ENCODE assay signal across 9 cellular contexts in the genomic region with DNA sequence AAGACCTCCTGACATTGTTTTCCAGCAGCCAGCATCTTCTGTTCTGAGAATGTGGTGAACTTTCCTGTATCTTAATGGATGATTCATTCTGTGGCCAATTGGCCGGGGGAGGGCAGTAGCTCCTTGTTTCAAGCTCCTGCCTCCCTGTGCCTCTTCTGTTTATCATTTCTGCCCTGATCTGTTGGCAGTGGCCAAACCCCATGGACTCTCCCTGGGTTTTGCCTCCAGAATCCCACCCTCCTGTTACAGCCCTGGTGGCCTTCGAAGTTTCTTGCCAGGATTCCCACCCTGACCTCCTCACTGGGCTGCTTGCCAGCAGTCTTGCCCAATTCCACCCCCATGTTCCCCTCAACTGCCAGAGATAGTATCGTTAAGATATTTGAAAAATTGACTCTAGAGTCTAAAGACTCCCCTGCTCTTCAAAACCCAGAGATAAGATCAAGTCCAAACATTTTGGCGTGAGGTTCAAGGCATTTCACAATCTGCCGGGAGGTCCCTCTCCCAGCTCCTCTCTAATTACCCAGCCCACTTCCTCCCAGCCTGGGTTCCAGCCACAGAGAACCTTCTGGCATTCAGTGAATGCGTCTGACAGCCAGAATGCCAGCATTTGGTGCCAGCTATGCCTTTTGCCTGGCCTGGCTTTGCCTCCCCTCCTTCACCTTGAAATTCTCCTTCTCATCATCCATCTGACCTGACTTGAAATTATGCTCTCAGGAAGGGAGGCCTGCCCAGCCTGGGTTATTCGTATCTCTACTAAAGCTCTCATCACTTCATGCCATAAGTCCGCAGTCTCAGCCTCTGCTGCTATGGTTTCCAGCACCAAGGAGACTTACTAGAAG. TPM values are rescaled to one million over a fixed set of nuclear protein-coding genes. Genes with fewer than 3 reads are reported as not detected.
DNase-seq lines count a peak whose midpoint lies in the region; ATAC-seq and TF ChIP-seq lines count a peak whose summit lies in the region.
"Had no signal": no experiment of that assay in that cellular context is flagged by ENCODE, and none has a peak within 500 bp of the region (broad histone marks: within the 10 kb centered on the region; RNA-seq: fewer than 3 reads in every experiment).

No MANE protein-coding gene starts in this region.

- no peaks in the 10 kb centered on the region for H3K9me3 Mint-ChIP-seq in activated CD4-positive, alpha-beta memory T cell treated with anti-CD3 and anti-CD28 coated beads for 36 hours
- H3K9me3 Mint-ChIP-seq in stimulated activated effector memory CD8-positive, alpha-beta T cell treated with anti-CD3 and anti-CD28 coated beads, Interleukin-12 subunit alpha, Interleukin-12 subunit beta, amount 100 ng/mL, for 72 hours = no peaks in the 10 kb centered on the region

- no peak overlapping the region for H3K27ac Mint-ChIP-seq in activated CD4-positive, alpha-beta memory T cell treated with anti-CD3 and anti-CD28 coated beads for 36 hours
- H3K27ac Mint-ChIP-seq in stimulated activated effector memory CD8-positive, alpha-beta T cell treated with anti-CD3 and anti-CD28 coated beads, Interleukin-12 subunit alpha, Interleukin-12 subunit beta, amount 100 ng/mL, for 72 hours = peak overlapping the region; percentile 60

- H3K4me1 Mint-ChIP-seq in activated CD4-positive, alpha-beta memory T cell treated with anti-CD3 and anti-CD28 coated beads for 36 hours (ENCODE audit: low read depth) = peaks cover 8% of the 10 kb centered on the region
- peaks cover 14% of the 10 kb centered on the region for H3K4me1 Mint-ChIP-seq in stimulated activated effector memory CD8-positive, alpha-beta T cell treated with anti-CD3 and anti-CD28 coated beads, Interleukin-12 subunit alpha, Interleukin-12 subunit beta, amount 100 ng/mL, for 72 hours

- no peak overlapping the region for H3K4me3 ChIP-seq in right atrium auricular region
- H3K4me3 ChIP-seq: GM12878 had no signal

- peak in 1 of 2 donors; percentile 43 for TF ChIP-seq CTCF in right atrium auricular region (IDR thresholded peaks at IDR 0.05)

- POLR2A ChIA-PET in activated CD4-positive, alpha-beta memory T cell treated with anti-CD3 and anti-CD28 coated beads for 36 hours (lab: Charles Lee) = no interaction called here

- H3K36me3 ChIP-seq in right atrium auricular region = no peaks in the 10 kb centered on the region

- no peaks in the 10 kb centered on the region for H3K27me3 Mint-ChIP-seq in activated CD4-positive, alpha-beta memory T cell treated with anti-CD3 and anti-CD28 coated beads for 36 hours

- ATAC-seq in stimulated activated effector memory CD8-positive, alpha-beta T cell treated with anti-CD3 and anti-CD28 coated beads, Interleukin-12 subunit alpha, Interleukin-12 subunit beta, amount 100 ng/mL, for 72 hours = peak; percentile 77
- no peak for ATAC-seq in HG03442 (IDR thresholded peaks at IDR 0.05; ENCODE audit: unreplicated experiment)
- ATAC-seq: GM12878 had no signal

- no peaks in the 10 kb centered on the region for H3K9me3 ChIP-seq in right atrium auricular region

- H3K4me1 ChIP-seq in right atrium auricular region = peaks cover 0 to 8% of the 10 kb centered on the region in 2 donors

- H3K4me3 Mint-ChIP-seq in activated CD4-positive, alpha-beta memory T cell treated with anti-CD3 and anti-CD28 coated beads for 36 hours = no peak overlapping the region
- H3K4me3 Mint-ChIP-seq in stimulated activated effector memory CD8-positive, alpha-beta T cell treated with anti-CD3 and anti-CD28 coated beads, Interleukin-12 subunit alpha, Interleukin-12 subunit beta, amount 100 ng/mL, for 72 hours = no peak overlapping the region

- H3K27me3 ChIP-seq in right atrium auricular region = no peaks in the 10 kb centered on the region

- DNase-seq in 8988T (peak; percentile 26), HT-29 (ENCODE audit: low spot score) (peak; percentile 63), right atrium auricular region (ENCODE audit: low spot score) (peak; percentile 92), OCI-M2 (lab: John Stamatoyannopoulos, UW; ENCODE audit: unreplicated experiment) (no peak), NCI-H510A treated with DMSO at 0.1 percent for 48 hours (lab: John Stamatoyannopoulos, UW) (no peak)
- peak; percentile 39 for DNase-seq in activated CD4-positive, alpha-beta memory T cell treated with anti-CD3 and anti-CD28 coated beads for 36 hours
- DNase-seq in stimulated activated effector memory CD8-positive, alpha-beta T cell treated with anti-CD3 and anti-CD28 coated beads, Interleukin-12 subunit alpha, Interleukin-12 subunit beta, amount 100 ng/mL, for 72 hours (ENCODE audit: low spot score in 2 of 2) = peak in 1 of 2 donors; percentile 56

- H3K36me3 Mint-ChIP-seq in activated CD4-positive, alpha-beta memory T cell treated with anti-CD3 and anti-CD28 coated beads for 36 hours = no peaks in the 10 kb centered on the region
- no peaks in the 10 kb centered on the region for H3K36me3 Mint-ChIP-seq in stimulated activated effector memory CD8-positive, alpha-beta T cell treated with anti-CD3 and anti-CD28 coated beads, Interleukin-12 subunit alpha, Interleukin-12 subunit beta, amount 100 ng/mL, for 72 hours

- intact Hi-C loops in activated CD4-positive, alpha-beta memory T cell treated with anti-CD3 and anti-CD28 coated beads for 36 hours (cut with micrococcal nuclease) = no loop called here

- CTCF ChIA-PET in activated CD4-positive, alpha-beta memory T cell treated with anti-CD3 and anti-CD28 coated beads for 36 hours (lab: Charles Lee) = no interaction called here

- peak overlapping the region; percentile 63 to 71 for H3K27ac ChIP-seq in right atrium auricular region

RNA-seq across cellular contexts. Expression of gene TXNRD1, which starts 37.7 kb away (rescaled TPM):
- total RNA-seq in HT-29 (2014; rRNA removed; shearing (Covaris generic)) = 252 and 259 TPM in 2 replicates
- total RNA-seq in activated CD4-positive, alpha-beta memory T cell treated with anti-CD3 and anti-CD28 coated beads for 36 hours = 10 to 100 TPM; 82.7 to 82.8 TPM
- total RNA-seq in right atrium auricular region = 100 to 1,000 TPM; 191 to 286 TPM

RNA-seq across cellular contexts. Expression of gene NFYB, which starts 39.9 kb away (rescaled TPM):
- total RNA-seq in HT-29 (2014; rRNA removed; shearing (Covaris generic)) = 8.8 and 8.9 TPM in 2 replicates
- total RNA-seq in activated CD4-positive, alpha-beta memory T cell treated with anti-CD3 and anti-CD28 coated beads for 36 hours = 10 to 100 TPM; 23.6 to 24.5 TPM
- 10 to 100 TPM; 24.0 to 29.0 TPM for total RNA-seq in right atrium auricular region

Comparison
In these comparisons a context has a peak if more than half of its experiments do, and no peak if none do; other contexts are left out.
1. DNase-seq: peak in 8988T (single experiment), HT-29 (single experiment), activated CD4-positive, alpha-beta memory T cell treated with anti-CD3 and anti-CD28 coated beads for 36 hours (single experiment) and right atrium auricular region (single experiment); none in OCI-M2 (single experiment) and NCI-H510A treated with DMSO at 0.1 percent for 48 hours (single experiment).